1 cellular context compared by ENCODE assay signal in genomic region chr16:424033-424622, GRCh38.
TF ChIP-seq lines count a peak whose summit lies in the region.

No MANE protein-coding gene starts in this region.

TF ChIP-seq in HEK293, 187 proteins besides CTCF, POLR2A, EP300 and RAD21 (continued from another document):
- no peak for TF ChIP-seq AEBP2 (tag by site-specific recombination; IDR thresholded peaks at IDR 0.05; ENCODE audit: borderline replicate concordance)
- TF ChIP-seq ZNF132 (tag by site-specific recombination; IDR thresholded peaks at IDR 0.05; ENCODE audit: borderline replicate concordance): no peak
- TF ChIP-seq SP2 (tag by site-specific recombination; IDR thresholded peaks at IDR 0.05): no peak
- no peak for TF ChIP-seq RBAK (tag by site-specific recombination; IDR thresholded peaks at IDR 0.05)
- no peak for TF ChIP-seq ZNF248 (tag by site-specific recombination; IDR thresholded peaks at IDR 0.05)
- TF ChIP-seq ZNF335 (tag by site-specific recombination; conservative IDR thresholded peaks at IDR 0.05): peak; percentile 57
- TF ChIP-seq GLIS1 (tag by site-specific recombination; IDR thresholded peaks at IDR 0.05): no peak
- TF ChIP-seq ZNF362 (tag by site-specific recombination; IDR thresholded peaks at IDR 0.05): no peak
- TF ChIP-seq ZNF19 (tag by site-specific recombination; IDR thresholded peaks at IDR 0.05; ENCODE audit: low read depth): no peak
- peak; percentile 77; the same call in 1 of the 2 replicates for TF ChIP-seq ZEB2 (tag by site-specific recombination; IDR thresholded peaks at IDR 0.05)
- no peak for TF ChIP-seq ZNF221 (tag by site-specific recombination; IDR thresholded peaks at IDR 0.05; ENCODE audit: borderline replicate concordance)
- TF ChIP-seq ZIC2 (tag by site-specific recombination; IDR thresholded peaks at IDR 0.05): no peak
- TF ChIP-seq KLF8 (tag by site-specific recombination; IDR thresholded peaks at IDR 0.05): no peak
- no peak for TF ChIP-seq PATZ1 (tag by site-specific recombination; IDR thresholded peaks at IDR 0.05)
- no peak for TF ChIP-seq WT1 (tag by site-specific recombination; IDR thresholded peaks at IDR 0.05)
- TF ChIP-seq ZNF654 (tag by site-specific recombination; IDR thresholded peaks at IDR 0.05; ENCODE audit: low read depth): no peak
- 0 out of 2 replicates have a peak, but pooled peaks have one; percentile 14 for TF ChIP-seq ZNF629 (tag by site-specific recombination; IDR thresholded peaks at IDR 0.05)
- TF ChIP-seq ZNF660 (tag by site-specific recombination; IDR thresholded peaks at IDR 0.05): peak; percentile 94
- TF ChIP-seq ZNF2 (tag by site-specific recombination; IDR thresholded peaks at IDR 0.05): 0 out of 2 replicates have a peak, but pooled peaks have one; percentile 44
- no peak for TF ChIP-seq ZNF670 (tag by site-specific recombination; IDR thresholded peaks at IDR 0.05; ENCODE audit: low read depth)
- TF ChIP-seq ZBTB8A (tag by site-specific recombination; IDR thresholded peaks at IDR 0.05): peak; percentile 19; the same call in 1 of the 2 replicates
- no peak for TF ChIP-seq KLF16 (tag by site-specific recombination; IDR thresholded peaks at IDR 0.05)
- TF ChIP-seq ZNF202 (tag by site-specific recombination; IDR thresholded peaks at IDR 0.05; ENCODE audit: borderline replicate concordance): no peak
- TF ChIP-seq ZFHX2 (tag by site-specific recombination; conservative IDR thresholded peaks at IDR 0.05): peak; percentile 49
- no peak for TF ChIP-seq ZNF747 (tag by site-specific recombination; IDR thresholded peaks at IDR 0.05)
- TF ChIP-seq ZBTB1 (tag by site-specific recombination; IDR thresholded peaks at IDR 0.05): no peak
- TF ChIP-seq ZNF664 (tag by site-specific recombination; IDR thresholded peaks at IDR 0.05): no peak
- no peak; the same call in 1 of the 2 replicates for TF ChIP-seq ZNF223 (tag by site-specific recombination; IDR thresholded peaks at IDR 0.05)
- no peak for TF ChIP-seq GFI1B (tag by site-specific recombination; IDR thresholded peaks at IDR 0.05)
- no peak for TF ChIP-seq ZNF184 (tag by site-specific recombination; IDR thresholded peaks at IDR 0.05)
- no peak for TF ChIP-seq ZNF621 (tag by site-specific recombination; IDR thresholded peaks at IDR 0.05)
- no peak for TF ChIP-seq ZNF530 (tag by site-specific recombination; IDR thresholded peaks at IDR 0.05; ENCODE audit: low read depth)
- TF ChIP-seq OSR2 (tag by site-specific recombination; IDR thresholded peaks at IDR 0.05): no peak
- TF ChIP-seq ZBTB48 (tag by site-specific recombination; IDR thresholded peaks at IDR 0.05): no peak
- TF ChIP-seq REST (tag by site-specific recombination; IDR thresholded peaks at IDR 0.05): no peak
- peak; percentile 84 for TF ChIP-seq SP7 (tag by site-specific recombination; IDR thresholded peaks at IDR 0.05)
- no peak for TF ChIP-seq ZNF768 (tag by site-specific recombination; IDR thresholded peaks at IDR 0.05)
- no peak for TF ChIP-seq ZNF549 (tag by site-specific recombination; IDR thresholded peaks at IDR 0.05)
- no peak for TF ChIP-seq ZNF24 (tag by site-specific recombination; IDR thresholded peaks at IDR 0.05)
- peak; percentile 39; the same call in 1 of the 2 replicates for TF ChIP-seq ZNF341 (tag by site-specific recombination; IDR thresholded peaks at IDR 0.05; ENCODE audit: low read depth)
